ENCODE assay signal across 12 cellular contexts in the genomic region with DNA sequence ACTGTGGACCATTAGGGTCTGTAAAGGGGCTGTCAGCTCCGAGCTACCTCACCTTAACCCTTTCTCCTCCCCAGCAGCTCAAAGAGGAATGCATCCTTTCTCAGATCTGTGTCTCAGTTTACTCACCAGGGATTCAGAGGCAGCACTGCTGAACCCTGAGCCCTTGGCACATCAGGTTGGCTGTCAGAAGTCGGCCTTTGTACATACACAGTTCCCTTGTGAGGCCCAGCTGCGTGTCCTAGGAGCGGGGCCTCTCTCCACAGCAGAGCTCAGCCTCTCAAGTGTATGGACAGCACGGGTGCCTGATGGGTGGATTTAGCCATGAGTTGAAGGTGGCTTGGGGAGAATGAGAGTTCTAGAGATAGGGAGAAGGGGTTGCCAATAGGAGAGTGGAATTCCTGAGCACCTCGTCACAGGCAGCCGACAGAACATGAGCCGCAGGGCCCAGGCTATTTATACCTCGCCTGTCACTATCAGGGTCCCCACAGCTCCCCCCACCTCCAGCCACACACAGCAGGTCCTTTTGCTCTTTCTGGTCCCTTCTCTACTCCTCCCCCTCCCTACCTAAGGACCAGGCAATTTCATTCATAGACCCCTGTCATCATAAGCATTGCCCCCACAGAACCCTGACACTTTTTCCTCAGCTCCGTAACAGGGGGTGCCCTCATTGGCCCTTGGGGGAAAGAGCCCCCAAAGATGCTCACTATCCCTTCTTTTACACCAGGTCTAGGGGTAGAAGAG. TPM values are rescaled to one million over a fixed set of nuclear protein-coding genes. Genes with fewer than 3 reads are reported as not detected.
A peak's percentile ranks its signal among the peaks of the same experiment; 100 is the strongest.
DNase-seq lines count a peak whose midpoint lies in the region; ATAC-seq, FAIRE-seq and TF ChIP-seq lines count a peak whose summit lies in the region.
"Had no signal": no experiment of that assay in that cellular context is flagged by ENCODE, and none has a peak within 500 bp of the region (broad histone marks: within the 10 kb centered on the region; RNA-seq: fewer than 3 reads in every experiment).

No MANE protein-coding gene starts in this region.

- H3K36me3 Mint-ChIP-seq in astrocyte (ENCODE audit: low read depth, unreplicated experiment) (no peaks in the 10 kb centered on the region), endothelial cell (ENCODE audit: low read depth, unreplicated experiment) (no peaks in the 10 kb centered on the region)

- BruUV-seq in HCT116 (replicated peaks; lab: Mats Ljungman, UMichigan) = no TSS peak

- FAIRE-seq in astrocyte (lab: Jason Lieb, UNC) = no peak
- FAIRE-seq: GM19239 had no signal

- H3K9me3 ChIP-seq in HCT116 (ENCODE audit: control insufficient read depth in 1 of 2, insufficient read depth in 1 of 2, low read depth in 1 of 2, low read length in 2 of 2) (no peaks in the 10 kb centered on the region), astrocyte (ENCODE audit: insufficient read depth, low read depth, low read length) (no peaks in the 10 kb centered on the region), skeletal muscle satellite cell (replicated peaks; ENCODE audit: low read length) (no peaks in the 10 kb centered on the region)

- RAD21 ChIA-PET in HCT116 (lab: Charles Lee; ENCODE audit: low non-redundant PET in 1 of 2, low total read pairs in 2 of 2, uncharacterized antibody in 2 of 2, unreplicated experiment in 2 of 2) = no interaction called here

- H3K9ac ChIP-seq in HCT116 (ENCODE audit: low read length) (peak overlapping the region; percentile 68), astrocyte (ENCODE audit: low read length) (peak overlapping the region; percentile 79), skeletal muscle satellite cell (ENCODE audit: low read depth, low read length) (peak overlapping the region; percentile 51)

- TF ChIP-seq CTCF in HCT116 (IDR thresholded peaks at IDR 0.05 in 2 of 3, conservative IDR thresholded peaks at IDR 0.05 in 1 of 3; ENCODE audit: borderline replicate concordance in 1 of 3, insufficient read depth in 1 of 3, low read depth in 2 of 3, low read length in 2 of 3) (no peak), astrocyte (IDR thresholded peaks at IDR 0.05; ENCODE audit: insufficient read depth, low read depth, low read length) (no peak), endothelial cell (IDR thresholded peaks at IDR 0.05; ENCODE audit: unreplicated experiment) (no peak)

- H3K4me3 Mint-ChIP-seq in astrocyte (ENCODE audit: unreplicated experiment) = peak overlapping the region; percentile 67
- H3K4me3 Mint-ChIP-seq in endothelial cell (ENCODE audit: unreplicated experiment) = no peak overlapping the region
- H3K4me3 Mint-ChIP-seq: activated CD4-positive, alpha-beta memory T cell treated with anti-CD3 and anti-CD28 coated beads, Interleukin-2, amount 10 ng/mL, durations not matched to agents 7 days and 5 days had no signal

- peak overlapping the region; percentile 93 for H3K27ac Mint-ChIP-seq in astrocyte (ENCODE audit: unreplicated experiment)
- no peak overlapping the region for H3K27ac Mint-ChIP-seq in endothelial cell (ENCODE audit: unreplicated experiment)
- H3K27ac Mint-ChIP-seq: activated CD4-positive, alpha-beta memory T cell treated with anti-CD3 and anti-CD28 coated beads, Interleukin-2, amount 10 ng/mL, durations not matched to agents 7 days and 5 days had no signal

- POLR2A ChIA-PET in HCT116 (lab: Charles Lee) = interaction anchor here (0.7 kb wide), 1 partner anchor 32 kb away, joined by 4 read pairs; no protein-coding TSS in a partner anchor

- H4K20me1 ChIP-seq in HCT116 (ENCODE audit: insufficient read depth) (no peaks in the 10 kb centered on the region), astrocyte (ENCODE audit: insufficient read depth, low read length) (peaks cover 21% of the 10 kb centered on the region)

- CTCF ChIA-PET in HCT116 (lab: Charles Lee) = interaction anchor here (0.6 kb wide), 1 partner anchor 52 kb away, joined by 3 read pairs; no protein-coding TSS in a partner anchor

- no peak for TF ChIP-seq RAD21 in HCT116 (IDR thresholded peaks at IDR 0.05; ENCODE audit: low read depth)

- DNase-seq in HCT116 (ENCODE audit: low read depth, low spot score) (peak; percentile 34), astrocyte (ENCODE audit: low read depth) (peak; percentile 88), left ventricle myocardium superior (peak; percentile 81), endothelial cell (ENCODE audit: low spot score) (no peak), Ammon's horn (ENCODE audit: low spot score) (no peak), NCI-H2196 treated with DMSO at 0.1 percent for 48 hours (lab: John Stamatoyannopoulos, UW; ENCODE audit: unreplicated experiment) (no peak)
- DNase-seq: activated CD4-positive, alpha-beta memory T cell treated with anti-CD3 and anti-CD28 coated beads, Interleukin-2, amount 10 ng/mL, durations not matched to agents 7 days and 5 days; caudate nucleus had no signal

- TF ChIP-seq POLR2A in HCT116 (IDR thresholded peaks at IDR 0.05; ENCODE audit: borderline replicate concordance, extremely low read depth, insufficient read depth, insufficient read length) = no peak

- H3K36me3 ChIP-seq in HCT116 (ENCODE audit: control insufficient read depth in 1 of 2, insufficient read depth in 2 of 2, low read length in 2 of 2) (no peaks in the 10 kb centered on the region), astrocyte (ENCODE audit: insufficient read depth, low read length) (no peaks in the 10 kb centered on the region), skeletal muscle satellite cell (ENCODE audit: insufficient read depth, low read length) (no peaks in the 10 kb centered on the region)

- H3K27ac ChIP-seq in HCT116 (ENCODE audit: low read depth, low read length) (peak overlapping the region; percentile 82), astrocyte (ENCODE audit: low read depth, low read length) (peak overlapping the region; percentile 95)

- no peak overlapping the region for H2AFZ ChIP-seq in HCT116 (ENCODE audit: low read depth, low read length, poor library complexity, severe bottlenecking)
- H2AFZ ChIP-seq in astrocyte (ENCODE audit: low read depth, low read length) = peak overlapping the region; percentile 21

- ATAC-seq in HCT116 (peak; percentile 47), left ventricle myocardium superior (peak; percentile 48), GM18907 (IDR thresholded peaks at IDR 0.05; ENCODE audit: unreplicated experiment) (no peak)

- H3K9me3 Mint-ChIP-seq in astrocyte (ENCODE audit: unreplicated experiment) (no peaks in the 10 kb centered on the region), endothelial cell (ENCODE audit: unreplicated experiment) (no peaks in the 10 kb centered on the region)
- H3K9me3 Mint-ChIP-seq: activated CD4-positive, alpha-beta memory T cell treated with anti-CD3 and anti-CD28 coated beads, Interleukin-2, amount 10 ng/mL, durations not matched to agents 7 days and 5 days had no signal

- H3K79me2 ChIP-seq in HCT116 (ENCODE audit: insufficient read depth, low read length) = peaks cover 18% of the 10 kb centered on the region; the same call in 1 of the 2 replicates
- peaks cover 29% of the 10 kb centered on the region for H3K79me2 ChIP-seq in astrocyte (ENCODE audit: insufficient read depth, low read length)

- H3K4me3 ChIP-seq in HCT116 (replicated peaks in 1 of 2; ENCODE audit: low read depth in 1 of 2, low read length in 2 of 2) = peak overlapping the region; percentile 20 to 48
- peak overlapping the region; percentile 18 for H3K4me3 ChIP-seq in astrocyte (ENCODE audit: insufficient read depth, low read depth, low read length)
- peak overlapping the region; percentile 51 for H3K4me3 ChIP-seq in skeletal muscle satellite cell (ENCODE audit: low read length)

- no peaks in the 10 kb centered on the region for H3K9me2 ChIP-seq in HCT116 (ENCODE audit: insufficient read depth)

- H3K4me1 Mint-ChIP-seq in astrocyte (ENCODE audit: low read depth, unreplicated experiment) (peaks cover 28% of the 10 kb centered on the region), endothelial cell (ENCODE audit: unreplicated experiment) (peaks cover 8% of the 10 kb centered on the region)

- H3K4me1 ChIP-seq in HCT116 (ENCODE audit: control insufficient read depth in 1 of 2, insufficient read depth in 2 of 2, low read length in 2 of 2) (peaks cover 35 to 64% of the 10 kb centered on the region in 2 experiments), astrocyte (ENCODE audit: insufficient read depth, low read length) (peaks cover 40% of the 10 kb centered on the region), skeletal muscle satellite cell (ENCODE audit: control insufficient read depth, insufficient read depth, low read length) (peaks cover 41% of the 10 kb centered on the region)

- H3K27me3 Mint-ChIP-seq in astrocyte (ENCODE audit: low read depth, unreplicated experiment) = peaks cover 2% of the 10 kb centered on the region
- peaks cover 8% of the 10 kb centered on the region for H3K27me3 Mint-ChIP-seq in endothelial cell (ENCODE audit: unreplicated experiment)

- H3K27me3 ChIP-seq in HCT116 (ENCODE audit: insufficient read depth, low read length) = no peaks in the 10 kb centered on the region
- no peaks in the 10 kb centered on the region for H3K27me3 ChIP-seq in astrocyte (ENCODE audit: insufficient read depth, low read length)
- no peaks in the 10 kb centered on the region for H3K27me3 ChIP-seq in skeletal muscle satellite cell (ENCODE audit: control insufficient read depth, insufficient read depth, low read length)

- intact Hi-C loops in HCT116 (cut with micrococcal nuclease) (no loop called here), left ventricle myocardium superior (cut with micrococcal nuclease) (no loop called here)

- H3K4me2 ChIP-seq in HCT116 (ENCODE audit: low read length) (peak overlapping the region; percentile 90), astrocyte (ENCODE audit: low read length) (peak overlapping the region; percentile 79), skeletal muscle satellite cell (ENCODE audit: low read length) (peak overlapping the region; percentile 68)

RNA-seq across cellular contexts. Expression of gene FLNC, which starts 2.1 kb away (rescaled TPM):
- total RNA-seq in HCT116 (2021; ENCODE audit: unreplicated experiment) (42.8 TPM), astrocyte (308 and 364 TPM in 2 replicates), left ventricle myocardium superior (591 TPM), endothelial cell (ENCODE audit: unreplicated experiment) (7.7 TPM)
- polyA plus RNA-seq in HCT116 (2012) = 38.4 and 60.1 TPM in 2 replicates
- 180 and 410 TPM in 2 replicates for total RNA-seq in skeletal muscle satellite cell (2012; rRNA removed)
- total RNA-seq: activated CD4-positive, alpha-beta memory T cell treated with anti-CD3 and anti-CD28 coated beads, Interleukin-2, amount 10 ng/mL, durations not matched to agents 7 days and 5 days had no signal

RNA-seq across cellular contexts. Expression of gene ATP6V1F, which starts 34.5 kb away (rescaled TPM):
- total RNA-seq in HCT116 (2021; ENCODE audit: unreplicated experiment) = 149 TPM
- 223 and 261 TPM in 2 replicates for polyA plus RNA-seq in HCT116 (2012)
- 193 TPM in 2 replicates for total RNA-seq in astrocyte
- 115 TPM for total RNA-seq in left ventricle myocardium superior
- total RNA-seq in skeletal muscle satellite cell (2012; rRNA removed) = 67.9 and 90.2 TPM in 2 replicates
- 132 TPM for total RNA-seq in endothelial cell (ENCODE audit: unreplicated experiment)

RNA-seq across cellular contexts. Expression of gene CCDC136, which starts 36.4 kb away (rescaled TPM):
- total RNA-seq in HCT116 (2021; ENCODE audit: unreplicated experiment) (11.1 TPM), astrocyte (14.4 and 14.9 TPM in 2 replicates), left ventricle myocardium superior (6.5 TPM), endothelial cell (ENCODE audit: unreplicated experiment) (31.5 TPM)
- polyA plus RNA-seq in HCT116 (2012) = 7.8 and 8.8 TPM in 2 replicates
- total RNA-seq in skeletal muscle satellite cell (2012; rRNA removed) = 7.2 and 9.1 TPM in 2 replicates

RNA-seq across cellular contexts. Expression of gene OPN1SW, which starts 52.5 kb away (rescaled TPM):
- not detected for total RNA-seq in HCT116 (2021; ENCODE audit: unreplicated experiment)
- 0.05 and 0.10 TPM in 2 replicates for polyA plus RNA-seq in HCT116 (2012)
- total RNA-seq in astrocyte = not detected in 2 replicates
- total RNA-seq in left ventricle myocardium superior = not detected
- not detected in 2 replicates for total RNA-seq in skeletal muscle satellite cell (2012; rRNA removed)
- total RNA-seq in endothelial cell (ENCODE audit: unreplicated experiment) = not detected
- total RNA-seq: activated CD4-positive, alpha-beta memory T cell treated with anti-CD3 and anti-CD28 coated beads, Interleukin-2, amount 10 ng/mL, durations not matched to agents 7 days and 5 days; temporal lobe had no signal

Comparison
In these comparisons a context has a peak if more than half of its experiments do, and no peak if none do; other contexts are left out.
1. DNase-seq: peak in HCT116 (single experiment), astrocyte (single experiment) and left ventricle myocardium superior (single experiment); none in endothelial cell (single experiment), Ammon's horn (single experiment) and NCI-H2196 treated with DMSO at 0.1 percent for 48 hours (single experiment).
2. Peak in every context shown above with its lines, with median percentiles within 50 percentile points of each other: H3K4me2 ChIP-seq, H3K4me3 ChIP-seq and H3K9ac ChIP-seq.